2 cellular contexts compared by ENCODE assay signal in genomic region chr6:159973406-159973805, GRCh38.
TF ChIP-seq lines count a peak whose summit lies in the region.

No MANE protein-coding gene starts in this region.

TF ChIP-seq in IMR-90, 13 proteins besides CTCF, POLR2A, EP300 and RAD21:
- TF ChIP-seq FOS (IDR thresholded peaks at IDR 0.05; ENCODE audit: low read depth, low read length) (no peak), USF2 (IDR thresholded peaks at IDR 0.05; ENCODE audit: low read depth, low read length) (no peak), MAZ (IDR thresholded peaks at IDR 0.05; ENCODE audit: borderline replicate concordance, low read depth, low read length) (no peak), RFX5 (IDR thresholded peaks at IDR 0.05; ENCODE audit: low read depth, low read length) (no peak), RCOR1 (IDR thresholded peaks at IDR 0.05; ENCODE audit: insufficient replicate concordance, low read length) (no peak), MAFK (IDR thresholded peaks at IDR 0.05; ENCODE audit: low read depth, low read length) (no peak), MXI1 (IDR thresholded peaks at IDR 0.05; ENCODE audit: borderline replicate concordance, low read depth, low read length) (no peak), NFE2L2 (IDR thresholded peaks at IDR 0.05; ENCODE audit: low read depth, low read length) (no peak), CEBPB (IDR thresholded peaks at IDR 0.05; ENCODE audit: low read depth, low read length) (no peak), CHD1 (IDR thresholded peaks at IDR 0.05; ENCODE audit: low read depth, low read length) (no peak), BHLHE40 (IDR thresholded peaks at IDR 0.05; ENCODE audit: low read depth, low read length) (no peak), SMC3 (IDR thresholded peaks at IDR 0.05; ENCODE audit: low read depth, low read length) (no peak)
TF ChIP-seq in IMR-90: peak in this region for 0.

TF ChIP-seq in GM12878, 131 proteins besides CTCF, POLR2A, EP300 and RAD21:
- TF ChIP-seq NR2C2 (IDR thresholded peaks at IDR 0.05; ENCODE audit: borderline replicate concordance, control insufficient read depth, insufficient read length, low read depth), result no peak
- TF ChIP-seq ATF3 (IDR thresholded peaks at IDR 0.05; ENCODE audit: borderline replicate concordance, extremely low read depth, low read depth, low read length), result no peak
- no peak for TF ChIP-seq RUNX3 (IDR thresholded peaks at IDR 0.05; ENCODE audit: low read length)
